13 cellular contexts compared by ENCODE assay signal in the genomic region with DNA sequence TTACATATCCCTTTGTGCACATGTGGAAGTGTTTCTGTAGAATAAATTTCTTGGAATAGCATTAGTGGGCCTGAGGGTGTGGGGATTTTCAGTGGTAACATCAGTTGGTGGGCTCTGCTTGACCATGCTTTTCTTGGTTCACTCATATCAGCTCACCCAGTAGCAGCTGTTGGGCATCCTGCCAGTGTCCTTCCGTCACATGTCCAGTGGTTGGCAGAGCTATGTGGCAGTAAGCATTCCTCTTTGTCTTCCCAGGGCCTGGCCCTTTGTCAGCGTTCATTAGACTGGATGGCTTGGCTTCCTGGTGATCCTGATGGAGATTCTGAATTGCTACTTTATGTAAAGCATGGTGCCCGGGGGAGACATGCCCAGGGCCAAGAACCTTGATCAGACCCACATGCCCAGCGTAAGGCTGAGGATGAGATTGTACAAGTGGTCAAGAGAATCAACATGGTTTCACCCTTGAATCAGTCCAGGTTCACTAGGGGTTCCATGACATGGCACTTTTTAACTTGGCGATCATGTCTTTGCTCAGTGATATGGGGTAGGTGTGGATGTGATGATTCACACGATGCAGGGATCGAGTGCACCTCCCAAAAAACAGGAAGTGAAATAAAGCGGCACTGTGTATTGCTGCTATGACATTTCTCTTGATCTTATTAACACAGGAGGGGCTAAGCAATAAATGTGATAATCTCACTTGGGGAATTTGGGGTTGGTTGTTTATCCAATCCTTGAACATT.
A peak's percentile ranks its signal among the peaks of the same experiment; 100 is the strongest.
DNase-seq lines count a peak whose midpoint lies in the region; ATAC-seq, FAIRE-seq and TF ChIP-seq lines count a peak whose summit lies in the region.
"Had no signal": no experiment of that assay in that cellular context is flagged by ENCODE, and none has a peak within 500 bp of the region (broad histone marks: within the 10 kb centered on the region; RNA-seq: fewer than 3 reads in every experiment).

No MANE protein-coding gene starts in this region.

- H3K79me2 ChIP-seq in SK-N-SH (ENCODE audit: insufficient read depth) = no peaks in the 10 kb centered on the region
- H3K79me2 ChIP-seq in OCI-LY7 (ENCODE audit: insufficient read depth, low read depth, low read length) = no peaks in the 10 kb centered on the region

- H3F3A ChIP-seq in SK-N-SH (replicated peaks; ENCODE audit: insufficient read depth) = no peaks in the 10 kb centered on the region

- TF ChIP-seq EP300 in SK-N-SH (IDR thresholded peaks at IDR 0.05; ENCODE audit: borderline replicate concordance in 1 of 2, low read depth in 1 of 2, low read length in 1 of 2) = no peak

- H3K4me3 ChIP-seq in SK-N-SH (ENCODE audit: low read depth in 2 of 2, low read length in 1 of 2) (no peak overlapping the region), OCI-LY7 (ENCODE audit: low read depth, low read length, poor library complexity, severe bottlenecking) (no peak overlapping the region)
- H3K4me3 ChIP-seq: psoas muscle, thoracic aorta had no signal

- 62% methylated on average over 8 of the region's 8 CpGs for WGBS in SK-N-SH (ENCODE audit: low lambda C conversion rate)

- H4K20me1 ChIP-seq in SK-N-SH (ENCODE audit: insufficient read depth) (no peaks in the 10 kb centered on the region), OCI-LY7 (ENCODE audit: insufficient read depth, low read length) (no peaks in the 10 kb centered on the region)

- no peaks in the 10 kb centered on the region for H3K9me2 ChIP-seq in SK-N-SH
- no peaks in the 10 kb centered on the region for H3K9me2 ChIP-seq in OCI-LY7 (ENCODE audit: insufficient read depth, low read length)

- no peak overlapping the region for H3K4me2 ChIP-seq in SK-N-SH
- no peak overlapping the region for H3K4me2 ChIP-seq in OCI-LY7 (ENCODE audit: low read length)

- H3K4me1 ChIP-seq in SK-N-SH (ENCODE audit: control insufficient read depth in 1 of 2, insufficient read depth in 2 of 2, low read depth in 1 of 2, low read length in 1 of 2) = peaks cover 0 to 5% of the 10 kb centered on the region in 2 experiments; a peak in 1 of 4 replicates
- no peaks in the 10 kb centered on the region for H3K4me1 ChIP-seq in OCI-LY7 (ENCODE audit: insufficient read depth, low read length, poor library complexity, severe bottlenecking)
- H3K4me1 ChIP-seq: psoas muscle had no signal

- TF ChIP-seq RAD21 in SK-N-SH (IDR thresholded peaks at IDR 0.05; ENCODE audit: low read length) = no peak

- POLR2A ChIA-PET in SK-N-SH (lab: Yijun Ruan, JAX) = interaction anchor here (0.6 kb wide), 1 partner anchor 14 kb away, joined by 3 read pairs; no protein-coding TSS in a partner anchor
- POLR2A ChIA-PET in OCI-LY7 (lab: Charles Lee) = interaction anchor here (0.7 kb wide), 1 partner anchor 634 kb away, joined by 6 read pairs; no protein-coding TSS in a partner anchor

- FAIRE-seq in GM12892 (lab: Jason Lieb, UNC) = no peak

- H3K9ac ChIP-seq in SK-N-SH = no peak overlapping the region

- no peak overlapping the region for H3K27ac ChIP-seq in SK-N-SH (ENCODE audit: low read depth in 2 of 2, low read length in 1 of 2)
- peak overlapping the region; percentile 90 for H3K27ac ChIP-seq in angular gyrus (ENCODE audit: low read depth, low read length)
- H3K27ac ChIP-seq in OCI-LY7 (ENCODE audit: low read depth, low read length, poor library complexity, severe bottlenecking) = no peak overlapping the region
- H3K27ac ChIP-seq: psoas muscle, thoracic aorta had no signal

- TF ChIP-seq CTCF in SK-N-SH (IDR thresholded peaks at IDR 0.05) (no peak), OCI-LY7 (conservative IDR thresholded peaks at IDR 0.05; ENCODE audit: low read length) (no peak)

- TF ChIP-seq POLR2A in GM12892 (IDR thresholded peaks at IDR 0.05; ENCODE audit: low read depth, low read length) = no peak

- H3K9me3 ChIP-seq in SK-N-SH (no peaks in the 10 kb centered on the region), OCI-LY7 (ENCODE audit: low read length) (no peaks in the 10 kb centered on the region)
- H3K9me3 ChIP-seq: psoas muscle, thoracic aorta had no signal

- no peak; the same call in 2 of the 3 replicates for ATAC-seq in SK-N-SH treated with all-trans-retinoic acid at 6 μM for 48 hours
- ATAC-seq in HG02938 (IDR thresholded peaks at IDR 0.05; ENCODE audit: unreplicated experiment) = no peak
- no peak for ATAC-seq in HG03108 (IDR thresholded peaks at IDR 0.05; ENCODE audit: unreplicated experiment)
- ATAC-seq: psoas muscle had no signal

- CTCF ChIA-PET in SK-N-SH (lab: Yijun Ruan, JAX) = interaction anchor here (1.1 to 2.8 kb wide), 4 partner anchors 8 to 18 kb away, joined by 3 to 14 read pairs (median 4); no protein-coding TSS in a partner anchor
- CTCF ChIA-PET in OCI-LY7 (lab: Charles Lee; ENCODE audit: unreplicated experiment) = no interaction called here

- BruUV-seq in OCI-LY7 (replicated peaks; lab: Mats Ljungman, UMichigan) = no TSS peak

- H3K36me3 ChIP-seq in SK-N-SH (replicated peaks in 1 of 2; ENCODE audit: control insufficient read depth in 1 of 2, insufficient read depth in 2 of 2, low read length in 1 of 2) (no peaks in the 10 kb centered on the region), OCI-LY7 (ENCODE audit: insufficient read depth, low read length) (no peaks in the 10 kb centered on the region)
- H3K36me3 ChIP-seq: thoracic aorta had no signal

- H2AFZ ChIP-seq in SK-N-SH (ENCODE audit: low read depth) (no peak overlapping the region), OCI-LY7 (ENCODE audit: low read length) (no peak overlapping the region)

- DNase-seq in SK-N-SH (peak; percentile 61), hypothalamus (lab: John Stamatoyannopoulos, UW) (peak in 47 of 51 donors; percentile 8 to 94 (median 72)), GM12892 (ENCODE audit: insufficient read length) (no peak), OCI-LY7 (ENCODE audit: low spot score) (no peak)
- DNase-seq: DND-41, mesenchymal stem cell, NCI-H1436, psoas muscle had no signal

- no peaks in the 10 kb centered on the region for H3K27me3 ChIP-seq in SK-N-SH (ENCODE audit: insufficient read depth)

- intact Hi-C loops in OCI-LY7 (cut with micrococcal nuclease; ENCODE audit: unreplicated experiment) = no loop called here

TF ChIP-seq in SK-N-SH, 30 proteins besides CTCF, POLR2A, EP300 and RAD21 (continues in another document):
- TF ChIP-seq GATA2 (CRISPR knock-in tag; IDR thresholded peaks at IDR 0.05) (no peak), SIN3A (IDR thresholded peaks at IDR 0.05; ENCODE audit: borderline replicate concordance, low read depth, low read length) (no peak)
- TF ChIP-seq, protein P1, sequence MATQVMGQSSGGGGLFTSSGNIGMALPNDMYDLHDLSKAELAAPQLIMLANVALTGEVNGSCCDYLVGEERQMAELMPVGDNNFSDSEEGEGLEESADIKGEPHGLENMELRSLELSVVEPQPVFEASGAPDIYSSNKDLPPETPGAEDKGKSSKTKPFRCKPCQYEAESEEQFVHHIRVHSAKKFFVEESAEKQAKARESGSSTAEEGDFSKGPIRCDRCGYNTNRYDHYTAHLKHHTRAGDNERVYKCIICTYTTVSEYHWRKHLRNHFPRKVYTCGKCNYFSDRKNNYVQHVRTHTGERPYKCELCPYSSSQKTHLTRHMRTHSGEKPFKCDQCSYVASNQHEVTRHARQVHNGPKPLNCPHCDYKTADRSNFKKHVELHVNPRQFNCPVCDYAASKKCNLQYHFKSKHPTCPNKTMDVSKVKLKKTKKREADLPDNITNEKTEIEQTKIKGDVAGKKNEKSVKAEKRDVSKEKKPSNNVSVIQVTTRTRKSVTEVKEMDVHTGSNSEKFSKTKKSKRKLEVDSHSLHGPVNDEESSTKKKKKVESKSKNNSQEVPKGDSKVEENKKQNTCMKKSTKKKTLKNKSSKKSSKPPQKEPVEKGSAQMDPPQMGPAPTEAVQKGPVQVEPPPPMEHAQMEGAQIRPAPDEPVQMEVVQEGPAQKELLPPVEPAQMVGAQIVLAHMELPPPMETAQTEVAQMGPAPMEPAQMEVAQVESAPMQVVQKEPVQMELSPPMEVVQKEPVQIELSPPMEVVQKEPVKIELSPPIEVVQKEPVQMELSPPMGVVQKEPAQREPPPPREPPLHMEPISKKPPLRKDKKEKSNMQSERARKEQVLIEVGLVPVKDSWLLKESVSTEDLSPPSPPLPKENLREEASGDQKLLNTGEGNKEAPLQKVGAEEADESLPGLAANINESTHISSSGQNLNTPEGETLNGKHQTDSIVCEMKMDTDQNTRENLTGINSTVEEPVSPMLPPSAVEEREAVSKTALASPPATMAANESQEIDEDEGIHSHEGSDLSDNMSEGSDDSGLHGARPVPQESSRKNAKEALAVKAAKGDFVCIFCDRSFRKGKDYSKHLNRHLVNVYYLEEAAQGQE (IDR thresholded peaks at IDR 0.05; ENCODE audit: low read depth, low read length) = no peak

TF ChIP-seq in SK-N-SH treated with all-trans-retinoic acid at 6 μM for 48 hours, 23 proteins besides CTCF, POLR2A, EP300 and RAD21:
- TF ChIP-seq ISL1 (CRISPR knock-in tag; IDR thresholded peaks at IDR 0.05) (no peak), ARNTL (CRISPR knock-in tag; IDR thresholded peaks at IDR 0.05; ENCODE audit: borderline replicate concordance, low read depth) (no peak), ZNF8 (CRISPR knock-in tag; IDR thresholded peaks at IDR 0.05) (no peak), ESRRG (CRISPR knock-in tag; IDR thresholded peaks at IDR 0.05) (no peak), SNAI2 (CRISPR knock-in tag; IDR thresholded peaks at IDR 0.05) (no peak)
- TF ChIP-seq, protein P2, sequence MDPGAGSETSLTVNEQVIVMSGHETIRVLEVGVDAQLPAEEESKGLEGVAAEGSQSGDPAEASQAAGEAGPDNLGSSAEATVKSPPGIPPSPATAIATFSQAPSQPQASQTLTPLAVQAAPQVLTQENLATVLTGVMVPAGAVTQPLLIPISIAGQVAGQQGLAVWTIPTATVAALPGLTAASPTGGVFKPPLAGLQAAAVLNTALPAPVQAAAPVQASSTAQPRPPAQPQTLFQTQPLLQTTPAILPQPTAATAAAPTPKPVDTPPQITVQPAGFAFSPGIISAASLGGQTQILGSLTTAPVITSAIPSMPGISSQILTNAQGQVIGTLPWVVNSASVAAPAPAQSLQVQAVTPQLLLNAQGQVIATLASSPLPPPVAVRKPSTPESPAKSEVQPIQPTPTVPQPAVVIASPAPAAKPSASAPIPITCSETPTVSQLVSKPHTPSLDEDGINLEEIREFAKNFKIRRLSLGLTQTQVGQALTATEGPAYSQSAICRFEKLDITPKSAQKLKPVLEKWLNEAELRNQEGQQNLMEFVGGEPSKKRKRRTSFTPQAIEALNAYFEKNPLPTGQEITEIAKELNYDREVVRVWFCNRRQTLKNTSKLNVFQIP (CRISPR knock-in tag; IDR thresholded peaks at IDR 0.05; ENCODE audit: borderline replicate concordance, low read depth) = no peak

Comparison
In these comparisons a context has a peak if more than half of its experiments do, and no peak if none do; other contexts are left out.
1. DNase-seq: peak in SK-N-SH (single experiment) and hypothalamus (47 of 51); none in GM12892 (single experiment) and OCI-LY7 (single experiment).